Comparison of ENCODE assay signal across 1 cellular context in genomic region chr11:72826191-72826941, GRCh38.
TF ChIP-seq lines count a peak whose summit lies in the region.

No MANE protein-coding gene starts in this region.

TF ChIP-seq in GM12878, 131 proteins besides CTCF, POLR2A, EP300 and RAD21:
- no peak for TF ChIP-seq ESRRA (IDR thresholded peaks at IDR 0.05; ENCODE audit: low read length)
- peak; percentile 38; the same call in 1 of the 2 replicates for TF ChIP-seq SPI1 (IDR thresholded peaks at IDR 0.05; ENCODE audit: borderline replicate concordance, insufficient read depth, low read depth, low read length)
- TF ChIP-seq E2F8 (IDR thresholded peaks at IDR 0.05; ENCODE audit: low read depth, partially characterized antibody), result no peak
- TF ChIP-seq NR2F1 (conservative IDR thresholded peaks at IDR 0.05), result peak; percentile 37
- TF ChIP-seq ZBTB40 (IDR thresholded peaks at IDR 0.05; ENCODE audit: borderline replicate concordance), result no peak
